ENCODE assay signal across 12 cellular contexts in the genomic region with DNA sequence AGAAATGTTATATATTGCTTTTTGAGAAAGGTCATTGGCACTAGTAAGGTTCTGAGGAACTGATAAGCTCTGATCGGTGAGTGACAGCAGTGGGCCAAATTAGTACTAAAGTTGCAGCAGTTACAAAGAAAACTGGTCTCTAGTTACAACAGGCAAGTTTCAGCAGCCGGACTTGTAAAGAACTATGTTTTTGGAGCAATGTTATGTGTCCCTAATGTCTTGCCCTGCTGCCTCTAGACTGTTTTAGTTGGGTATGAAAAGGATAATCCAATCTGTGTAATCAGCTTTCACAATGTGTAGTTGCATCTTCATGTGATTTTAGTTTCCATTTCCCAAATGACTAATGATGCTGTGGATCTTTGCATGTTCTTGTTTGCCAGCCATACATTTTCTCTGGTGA.
A peak's percentile ranks its signal among the peaks of the same experiment; 100 is the strongest.
DNase-seq lines count a peak whose midpoint lies in the region; ATAC-seq lines count a peak whose summit lies in the region.
"Had no signal": no experiment of that assay in that cellular context is flagged by ENCODE, and none has a peak within 500 bp of the region (broad histone marks: within the 10 kb centered on the region; RNA-seq: fewer than 3 reads in every experiment).

No MANE protein-coding gene starts in this region.

- peak; percentile 72 for ATAC-seq in GM18498 (IDR thresholded peaks at IDR 0.05; ENCODE audit: unreplicated experiment)
- peak; percentile 67 for ATAC-seq in GM19395 (IDR thresholded peaks at IDR 0.05; ENCODE audit: unreplicated experiment)
- peak; percentile 58 for ATAC-seq in HG03103 (IDR thresholded peaks at IDR 0.05; ENCODE audit: low read depth, unreplicated experiment)
- peak; percentile 84 to 92 for ATAC-seq in activated naive CD4-positive, alpha-beta T cell treated with anti-CD3 and anti-CD28 coated beads, Interleukin-2, amount 50 U/mL, for 72 hours
- ATAC-seq in GM19023 (IDR thresholded peaks at IDR 0.05; ENCODE audit: unreplicated experiment): no peak
- ATAC-seq: T-helper 17 cell had no signal

- H3K9me3 Mint-ChIP-seq in activated naive CD4-positive, alpha-beta T cell treated with anti-CD3 and anti-CD28 coated beads, Interleukin-2, amount 50 U/mL, for 72 hours: no peaks in the 10 kb centered on the region

- peak overlapping the region; percentile 39 to 98 for H3K27ac Mint-ChIP-seq in activated naive CD4-positive, alpha-beta T cell treated with anti-CD3 and anti-CD28 coated beads, Interleukin-2, amount 50 U/mL, for 72 hours
- H3K27ac Mint-ChIP-seq: T-helper 17 cell had no signal

- H3K36me3 Mint-ChIP-seq in activated naive CD4-positive, alpha-beta T cell treated with anti-CD3 and anti-CD28 coated beads, Interleukin-2, amount 50 U/mL, for 72 hours: no peaks in the 10 kb centered on the region

- peak in 1 of 2 donors; percentile 14 for DNase-seq in activated naive CD4-positive, alpha-beta T cell treated with anti-CD3 and anti-CD28 coated beads, Interleukin-2, amount 50 U/mL, for 72 hours (ENCODE audit: low spot score in 2 of 2)
- DNase-seq in nucleus accumbens (lab: John Stamatoyannopoulos, UW) (no peak), cortex of kidney (lab: John Stamatoyannopoulos, UW) (no peak), NCI-H2107 (lab: John Stamatoyannopoulos, UW) (no peak)
- DNase-seq: Calu3, kidney, NCI-H748 treated with DMSO at 0.1 percent for 48 hours, T-helper 17 cell had no signal
